In the genomic region with DNA sequence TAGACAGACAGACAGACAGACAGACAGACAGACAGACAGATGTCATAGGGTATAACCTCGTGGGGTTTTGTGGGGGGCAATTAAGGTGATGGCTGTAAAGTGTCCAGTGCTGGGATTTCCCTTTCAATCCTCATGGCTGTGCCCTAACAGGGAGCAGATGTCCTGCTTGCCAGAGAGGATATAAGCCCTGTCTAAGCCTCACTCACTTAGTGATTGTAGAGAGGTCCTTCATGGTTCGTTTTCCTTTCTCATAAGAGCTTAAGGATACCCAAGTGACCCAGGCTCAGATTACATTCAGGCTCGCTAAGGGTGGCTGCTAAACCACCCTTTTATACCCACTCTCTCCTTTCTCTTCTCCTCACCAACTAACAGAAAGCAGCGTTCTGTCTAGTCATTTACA, we compare ENCODE assay signal across 27 cellular contexts. TPM values are rescaled to one million over a fixed set of nuclear protein-coding genes. Genes with fewer than 3 reads are reported as not detected.
DNase-seq lines count a peak whose midpoint lies in the region.
"Had no signal": no experiment of that assay in that cellular context is flagged by ENCODE, and none has a peak within 500 bp of the region (broad histone marks: within the 10 kb centered on the region; RNA-seq: fewer than 3 reads in every experiment).

No MANE protein-coding gene starts in this region.

- no peak overlapping the region for H3K27ac ChIP-seq in CD4-positive, alpha-beta memory T cell (ENCODE audit: low read depth, low read length)
- H3K27ac ChIP-seq: cardiac muscle cell, heart left ventricle, left ventricle myocardium inferior, psoas muscle, spleen, stomach had no signal

- H3K27me3 Mint-ChIP-seq in CD4-positive, alpha-beta memory T cell = no peaks in the 10 kb centered on the region
- H3K27me3 Mint-ChIP-seq in IgD-negative memory B cell = no peaks in the 10 kb centered on the region
- H3K27me3 Mint-ChIP-seq: dendritic cell treated with granulocyte-macrophage colony-stimulating factor and Interleukin-4, amounts not matched to agents 40 ng/mL and 50 ng/mL, for 4 days had no signal

- peaks cover 6% of the 10 kb centered on the region for H3K4me1 ChIP-seq in CD4-positive, alpha-beta memory T cell (ENCODE audit: insufficient read depth, low read length)
- H3K4me1 ChIP-seq: psoas muscle had no signal

- peaks cover 11% of the 10 kb centered on the region for H3K36me3 ChIP-seq in CD4-positive, alpha-beta memory T cell (ENCODE audit: insufficient read depth, low read length)
- H3K36me3 ChIP-seq: cardiac muscle cell had no signal

- DNase-seq in CD4-positive, alpha-beta memory T cell = no peak
- DNase-seq in NCI-H82 (lab: John Stamatoyannopoulos, UW) = peak; percentile 98
- peak; percentile 34 for DNase-seq in left kidney (ENCODE audit: low read depth, low spot score)
- DNase-seq in NCI-H1930 (lab: John Stamatoyannopoulos, UW) = no peak
- DNase-seq in C1 segment of cervical spinal cord (lab: John Stamatoyannopoulos, UW) = no peak
- no peak for DNase-seq in kidney tubule cell (ENCODE audit: low spot score)
- DNase-seq: activated gamma-delta T cell treated with Interleukin-2 at 50 U/mL for 16 hours; amygdala; GF-D8; heart left ventricle; HFFc6; IMR-90; left ventricle myocardium inferior; mucosa of descending colon; NCI-H1436 treated with DMSO at 0.1 percent for 48 hours; NCI-H446; psoas muscle; SHP77; spleen; stimulated activated CD4-positive, alpha-beta T cell treated with anti-CD3 and anti-CD28 coated beads, Interleukin-4, amount 100 ng/mL, for 24 hours; stomach; trophoblast cell had no signal

- no peak overlapping the region for H3K4me3 Mint-ChIP-seq in CD4-positive, alpha-beta memory T cell
- H3K4me3 Mint-ChIP-seq in IgD-negative memory B cell = no peak overlapping the region
- H3K4me3 Mint-ChIP-seq: dendritic cell treated with granulocyte-macrophage colony-stimulating factor and Interleukin-4, amounts not matched to agents 40 ng/mL and 50 ng/mL, for 4 days; HFFc6 had no signal

- peaks cover 5 to 8% (median 6%) of the 10 kb centered on the region in 4 donors for H3K4me1 Mint-ChIP-seq in CD4-positive, alpha-beta memory T cell
- peaks cover 13 to 23% (median 14%) of the 10 kb centered on the region in 3 donors for H3K4me1 Mint-ChIP-seq in IgD-negative memory B cell

- CTCF ChIA-PET in CD4-positive, alpha-beta memory T cell (lab: Charles Lee; ENCODE audit: partially characterized antibody) = no interaction called here

- no peaks in the 10 kb centered on the region for H3K27me3 ChIP-seq in CD4-positive, alpha-beta memory T cell (ENCODE audit: insufficient read depth, low read length)
- H3K27me3 ChIP-seq: cardiac muscle cell, heart left ventricle, spleen, stomach had no signal

- H3K4me3 ChIP-seq in CD4-positive, alpha-beta memory T cell (ENCODE audit: low read length in 2 of 2) = no peak overlapping the region
- H3K4me3 ChIP-seq: cardiac muscle cell, heart left ventricle, left ventricle myocardium inferior, mucosa of descending colon, psoas muscle, spleen, stomach had no signal

- H3K36me3 Mint-ChIP-seq in CD4-positive, alpha-beta memory T cell = peaks cover 23 to 30% of the 10 kb centered on the region in 2 donors
- peaks cover 9% of the 10 kb centered on the region for H3K36me3 Mint-ChIP-seq in IgD-negative memory B cell

- no peaks in the 10 kb centered on the region for H3K9me3 Mint-ChIP-seq in CD4-positive, alpha-beta memory T cell
- no peaks in the 10 kb centered on the region for H3K9me3 Mint-ChIP-seq in IgD-negative memory B cell
- H3K9me3 Mint-ChIP-seq: HFFc6 had no signal

- POLR2A ChIA-PET in CD4-positive, alpha-beta memory T cell (lab: Charles Lee; ENCODE audit: partially characterized antibody) = no interaction called here

- H3K9me3 ChIP-seq in CD4-positive, alpha-beta memory T cell (ENCODE audit: control insufficient read depth in 1 of 2, low read length in 2 of 2) = no peaks in the 10 kb centered on the region
- H3K9me3 ChIP-seq: heart left ventricle, left ventricle myocardium inferior, mucosa of descending colon, psoas muscle, spleen, stomach had no signal

- intact Hi-C loops in CD4-positive, alpha-beta memory T cell (cut with micrococcal nuclease) = no loop called here

- peak overlapping the region in 4 of 7 donors; percentile 12 to 50 (median 24) for H3K27ac Mint-ChIP-seq in CD4-positive, alpha-beta memory T cell
- peak overlapping the region in 2 of 3 donors; percentile 9 to 53 for H3K27ac Mint-ChIP-seq in IgD-negative memory B cell
- H3K27ac Mint-ChIP-seq: dendritic cell treated with granulocyte-macrophage colony-stimulating factor and Interleukin-4, amounts not matched to agents 40 ng/mL and 50 ng/mL, for 4 days; HFFc6 had no signal

RNA-seq across cellular contexts. Expression of a gene that starts 19.3 kb away (rescaled TPM):
- 10 to 100 TPM; 33.0 to 35.2 TPM for total RNA-seq in CD4-positive, alpha-beta memory T cell
- polyA plus RNA-seq in CD4-positive, alpha-beta memory T cell = 10 to 100 TPM; 63.0 to 70.8 TPM
- 66.6 TPM for polyA plus RNA-seq in IgD-negative memory B cell

RNA-seq across cellular contexts. Expression of a gene that starts 33.2 kb away (rescaled TPM):
- 10 to 100 TPM; 20.0 to 20.3 TPM for total RNA-seq in CD4-positive, alpha-beta memory T cell
- 1 to 10 TPM; 1.4 to 2.8 TPM for polyA plus RNA-seq in CD4-positive, alpha-beta memory T cell
- 6.4 TPM for polyA plus RNA-seq in IgD-negative memory B cell

RNA-seq across cellular contexts. Expression of a gene that starts 36.9 kb away (rescaled TPM):
- total RNA-seq in CD4-positive, alpha-beta memory T cell = not detected
- not detected for polyA plus RNA-seq in CD4-positive, alpha-beta memory T cell
- not detected for polyA plus RNA-seq in IgD-negative memory B cell
- total RNA-seq: cardiac muscle cell; HFFc6; IMR-90; left ventricle myocardium inferior; MCF 10A; psoas muscle; T-helper 1 cell treated with Interleukin-12 subunit alpha and Interleukin-12 subunit beta and Interleukin-4 antibody, amounts not matched to agents 30 ng/mL and 1 ng/mL, for 36 hours had no signal
- polyA plus RNA-seq: cardiac muscle cell had no signal

Comparison
In these comparisons a context has a peak if more than half of its experiments do, and no peak if none do; other contexts are left out.
1. DNase-seq: peak in NCI-H82 (single experiment) and left kidney (single experiment); none in CD4-positive, alpha-beta memory T cell (0 of 5), NCI-H1930 (0 of 2), C1 segment of cervical spinal cord (0 of 14) and kidney tubule cell (single experiment).